17 cellular contexts compared by ENCODE assay signal in genomic region chr3:102085431-102086226, GRCh38.
DNase-seq lines count a peak whose midpoint lies in the region; ATAC-seq and TF ChIP-seq lines count a peak whose summit lies in the region.
"Had no signal": no experiment of that assay in that cellular context is flagged by ENCODE, and none has a peak within 500 bp of the region (broad histone marks: within the 10 kb centered on the region; RNA-seq: fewer than 3 reads in every experiment).

No MANE protein-coding gene starts in this region.

- no peak for DNase-seq in activated T-cell treated with anti-CD3 and anti-CD28 coated beads, Interleukin-2, amount 50 U/mL, for 4 hours
- no peak for DNase-seq in activated T-cell treated with anti-CD3 and anti-CD28 coated beads, Interleukin-2, amount 50 U/mL, for 1 hour
- DNase-seq in OCI-M1 (lab: John Stamatoyannopoulos, UW) (peak; percentile 52), fibroblast of mammary gland (ENCODE audit: low read depth) (peak; percentile 10)
- no peak for DNase-seq in activated effector memory CD4-positive, alpha-beta T cell treated with Interleukin-2 at 50 U/mL for 16 hours
- no peak for DNase-seq in activated naive CD4-positive, alpha-beta T cell (lab: John Stamatoyannopoulos, UW)
- DNase-seq: gastrocnemius medialis; lower lobe of right lung; naive B cell; NCI-H2171; NK-92 treated with Interleukin-12 subunit alpha and Interleukin-12 subunit beta, amount 100 ng/mL, for 24 hours; SHP77 treated with DMSO at 0.1 percent for 48 hours; spleen had no signal

- peak overlapping the region; percentile 87 for H3K27ac Mint-ChIP-seq in stimulated activated naive CD8-positive, alpha-beta T cell treated with anti-CD3 and anti-CD28 coated beads, Interleukin-15, Interleukin-2, amounts not matched to agents 100 ng/mL and 50 ng/mL, for 24 hours
- H3K27ac Mint-ChIP-seq: dendritic cell treated with granulocyte-macrophage colony-stimulating factor and Interleukin-4, amounts not matched to agents 40 ng/mL and 50 ng/mL, for 4 days; GM23338; naive B cell had no signal

- no peak for TF ChIP-seq CTCF in fibroblast of mammary gland (conservative IDR thresholded peaks at IDR 0.05; ENCODE audit: control insufficient read depth, insufficient read depth, low read depth, low read length)

- H3K4me3 ChIP-seq in fibroblast of mammary gland (ENCODE audit: control insufficient read depth, low read depth, low read length): no peak overlapping the region
- H3K4me3 ChIP-seq: gastrocnemius medialis, GM23338, lower lobe of right lung, spleen had no signal

- H3K4me3 Mint-ChIP-seq in activated T-cell treated with anti-CD3 and anti-CD28 coated beads, Interleukin-2, amount 50 U/mL, for 4 hours: no peak overlapping the region
- H3K4me3 Mint-ChIP-seq in stimulated activated naive CD8-positive, alpha-beta T cell treated with anti-CD3 and anti-CD28 coated beads, Interleukin-15, Interleukin-2, amounts not matched to agents 100 ng/mL and 50 ng/mL, for 24 hours: peak overlapping the region; percentile 0
- H3K4me3 Mint-ChIP-seq: dendritic cell treated with granulocyte-macrophage colony-stimulating factor and Interleukin-4, amounts not matched to agents 40 ng/mL and 50 ng/mL, for 4 days; GM23338 had no signal

- no peaks in the 10 kb centered on the region for H3K27me3 Mint-ChIP-seq in activated T-cell treated with anti-CD3 and anti-CD28 coated beads, Interleukin-2, amount 50 U/mL, for 4 hours (ENCODE audit: low read depth)
- H3K27me3 Mint-ChIP-seq in stimulated activated naive CD8-positive, alpha-beta T cell treated with anti-CD3 and anti-CD28 coated beads, Interleukin-15, Interleukin-2, amounts not matched to agents 100 ng/mL and 50 ng/mL, for 24 hours: no peaks in the 10 kb centered on the region
- H3K27me3 Mint-ChIP-seq: dendritic cell treated with granulocyte-macrophage colony-stimulating factor and Interleukin-4, amounts not matched to agents 40 ng/mL and 50 ng/mL, for 4 days had no signal

- peak; percentile 82 to 85 for ATAC-seq in activated T-cell treated with anti-CD3 and anti-CD28 coated beads, Interleukin-2, amount 50 U/mL, for 4 hours
- no peak for ATAC-seq in GM21737 (IDR thresholded peaks at IDR 0.05; ENCODE audit: unreplicated experiment)
- ATAC-seq: gastrocnemius medialis, GM23338, lower lobe of right lung had no signal

- no peaks in the 10 kb centered on the region for H3K36me3 Mint-ChIP-seq in activated T-cell treated with anti-CD3 and anti-CD28 coated beads, Interleukin-2, amount 50 U/mL, for 4 hours (ENCODE audit: insufficient read depth)
- H3K36me3 Mint-ChIP-seq in stimulated activated naive CD8-positive, alpha-beta T cell treated with anti-CD3 and anti-CD28 coated beads, Interleukin-15, Interleukin-2, amounts not matched to agents 100 ng/mL and 50 ng/mL, for 24 hours (ENCODE audit: low read depth): no peaks in the 10 kb centered on the region
- H3K36me3 Mint-ChIP-seq: naive B cell had no signal

- H3K9me3 Mint-ChIP-seq in activated T-cell treated with anti-CD3 and anti-CD28 coated beads, Interleukin-2, amount 50 U/mL, for 4 hours: no peaks in the 10 kb centered on the region
- H3K9me3 Mint-ChIP-seq in stimulated activated naive CD8-positive, alpha-beta T cell treated with anti-CD3 and anti-CD28 coated beads, Interleukin-15, Interleukin-2, amounts not matched to agents 100 ng/mL and 50 ng/mL, for 24 hours: peaks cover 14% of the 10 kb centered on the region
- H3K9me3 Mint-ChIP-seq: dendritic cell treated with granulocyte-macrophage colony-stimulating factor and Interleukin-4, amounts not matched to agents 40 ng/mL and 50 ng/mL, for 4 days; GM23338; naive B cell had no signal

- H3K4me1 Mint-ChIP-seq in activated T-cell treated with anti-CD3 and anti-CD28 coated beads, Interleukin-2, amount 50 U/mL, for 4 hours (ENCODE audit: low read depth): peaks cover 25% of the 10 kb centered on the region
- peaks cover 46% of the 10 kb centered on the region for H3K4me1 Mint-ChIP-seq in stimulated activated naive CD8-positive, alpha-beta T cell treated with anti-CD3 and anti-CD28 coated beads, Interleukin-15, Interleukin-2, amounts not matched to agents 100 ng/mL and 50 ng/mL, for 24 hours (ENCODE audit: low read depth)

Comparison
In these comparisons a context has a peak if more than half of its experiments do, and no peak if none do; other contexts are left out.
1. DNase-seq: peak in OCI-M1 (single experiment) and fibroblast of mammary gland (single experiment); none in activated T-cell treated with anti-CD3 and anti-CD28 coated beads, Interleukin-2, amount 50 U/mL, for 4 hours (single experiment), activated T-cell treated with anti-CD3 and anti-CD28 coated beads, Interleukin-2, amount 50 U/mL, for 1 hour (single experiment), activated effector memory CD4-positive, alpha-beta T cell treated with Interleukin-2 at 50 U/mL for 16 hours (single experiment) and activated naive CD4-positive, alpha-beta T cell (0 of 4).